In the genomic region with DNA sequence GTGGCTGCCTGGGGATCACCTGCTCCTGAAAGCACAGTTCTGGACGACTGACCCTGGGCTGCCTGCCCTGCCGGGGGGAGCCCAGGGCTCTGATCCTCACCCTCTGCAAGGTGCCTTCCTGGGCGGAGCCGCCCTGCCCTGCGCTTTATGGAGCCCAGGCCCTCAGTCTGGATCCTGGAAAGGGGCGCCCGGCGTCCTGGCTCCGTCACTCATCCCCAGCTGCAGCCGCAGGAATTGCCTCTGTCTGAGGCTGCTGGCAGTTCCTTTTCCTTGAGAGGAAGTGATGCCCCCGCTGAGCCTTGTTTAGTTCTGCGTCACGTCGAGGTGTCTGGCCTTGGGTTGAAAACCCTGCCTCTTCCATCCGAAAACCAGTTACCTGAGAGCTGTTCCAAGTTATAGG, we compare ENCODE assay signal across 15 cellular contexts. TPM values are rescaled to one million over a fixed set of nuclear protein-coding genes. Genes with fewer than 3 reads are reported as not detected.
DNase-seq lines count a peak whose midpoint lies in the region; ATAC-seq, FAIRE-seq and TF ChIP-seq lines count a peak whose summit lies in the region.
"Had no signal": no experiment of that assay in that cellular context is flagged by ENCODE, and none has a peak within 500 bp of the region (broad histone marks: within the 10 kb centered on the region; RNA-seq: fewer than 3 reads in every experiment).

No MANE protein-coding gene starts in this region.

- H3K79me2 ChIP-seq in HepG2 (ENCODE audit: insufficient read depth, low read length) (peaks cover 62% of the 10 kb centered on the region), H9 (ENCODE audit: insufficient read depth, low read length) (peaks cover 7% of the 10 kb centered on the region; the same call in 1 of the 2 replicates)

- TF ChIP-seq RAD21 in HepG2 (CRISPR knock-in tag; IDR thresholded peaks at IDR 0.05): no peak

- FAIRE-seq in HepG2 (lab: Jason Lieb, UNC): no peak
- FAIRE-seq: H54 had no signal

- H3K56ac ChIP-seq in H9 (ENCODE audit: insufficient read length, low read depth, low read length): no peak overlapping the region

- no TSS peak for BruUV-seq in HepG2 (replicated peaks; lab: Mats Ljungman, UMichigan)

- H3K36me3 ChIP-seq in right lobe of liver (peaks cover 0 to 9% (median 6%) of the 10 kb centered on the region in 4 donors), HepG2 (replicated peaks in 1 of 2; ENCODE audit: control insufficient read depth in 1 of 2, insufficient read depth in 2 of 2, low read length in 2 of 2) (peaks cover 11 to 20% of the 10 kb centered on the region in 2 experiments; a peak in 4 of 5 replicates), esophagus muscularis mucosa (peaks cover 17 to 34% (median 23%) of the 10 kb centered on the region in 4 donors)

- no peak overlapping the region for H3K4me3 Mint-ChIP-seq in H9
- H3K4me3 Mint-ChIP-seq: WTC11 had no signal

- no peak overlapping the region for H3T11ph ChIP-seq in H9 (ENCODE audit: low read length)

- peaks cover 31% of the 10 kb centered on the region in 2 experiments for H3K4me1 Mint-ChIP-seq in H9

- no peak overlapping the region for H2AK5ac ChIP-seq in H9 (ENCODE audit: insufficient read length, low read length)

- H2BK12ac ChIP-seq in H9 (ENCODE audit: insufficient read length, low read depth, low read length): no peak overlapping the region

- CTCF ChIA-PET in HepG2 (lab: Yijun Ruan, JAX; ENCODE audit: low intra/inter-chr PET ratio, low total read pairs): no interaction called here

- no peak overlapping the region for H3K4ac ChIP-seq in H9 (ENCODE audit: low read depth, low read length)

- H3K18ac ChIP-seq in H9 (ENCODE audit: insufficient read length, low read depth, low read length): no peak overlapping the region

- POLR2A ChIA-PET in HepG2 (lab: Yijun Ruan, JAX): interaction anchor here (2.4 to 7.0 kb wide), 2 partner anchors 19 to 21 kb away, joined by 13 to 108 read pairs; a partner anchor contains a TSS

- no peak overlapping the region for H3K23ac ChIP-seq in H9 (ENCODE audit: insufficient read length, low read depth, low read length)

- no peaks in the 10 kb centered on the region for H3K79me1 ChIP-seq in H9 (ENCODE audit: insufficient read depth, low read depth, low read length, poor library complexity, severe bottlenecking)

- H3K4me3 ChIP-seq in right lobe of liver: no peak overlapping the region
- no peak overlapping the region for H3K4me3 ChIP-seq in HepG2 (replicated peaks in 1 of 3; ENCODE audit: insufficient read depth in 1 of 3, low read depth in 2 of 3, low read length in 3 of 3)
- H3K4me3 ChIP-seq in esophagus muscularis mucosa: no peak overlapping the region
- H3K4me3 ChIP-seq: mucosa of descending colon had no signal

- H2BK15ac ChIP-seq in H9 (ENCODE audit: low read depth, low read length): no peak overlapping the region

- H4K20me1 ChIP-seq in HepG2 (ENCODE audit: insufficient read depth, low read length): peaks cover 15% of the 10 kb centered on the region; the same call in 1 of the 2 replicates
- no peaks in the 10 kb centered on the region for H4K20me1 ChIP-seq in H9 (ENCODE audit: control insufficient read depth, insufficient read depth, insufficient read length)

- no peaks in the 10 kb centered on the region for H3K9me3 Mint-ChIP-seq in H9
- H3K9me3 Mint-ChIP-seq: WTC11 had no signal

- H3K27ac Mint-ChIP-seq in H9: no peak overlapping the region

- H2AFZ ChIP-seq in HepG2 (ENCODE audit: low read length): no peak overlapping the region
- no peak overlapping the region for H2AFZ ChIP-seq in H9 (ENCODE audit: low read length)

- peaks cover 0 to 7% (median 4%) of the 10 kb centered on the region in 3 experiments; a peak in 2 of 7 replicates for H3K36me3 Mint-ChIP-seq in H9 (ENCODE audit: insufficient read depth in 1 of 3, low read depth in 3 of 3)
- H3K36me3 Mint-ChIP-seq: WTC11 had no signal

- intact Hi-C loops in right lobe of liver (cut with DNase I): no loop called here
- intact Hi-C loops in HepG2 (cut with micrococcal nuclease; ENCODE audit: unreplicated experiment): loop anchor here (2.0 kb wide), 2 partner anchors 19 to 29 kb away; no protein-coding TSS in a partner anchor
- intact Hi-C loops in esophagus muscularis mucosa (cut with DNase I): no loop called here

- H3K27me3 ChIP-seq in right lobe of liver (no peaks in the 10 kb centered on the region), HepG2 (ENCODE audit: control insufficient read depth in 1 of 2, insufficient read depth in 2 of 2, low read length in 2 of 2) (no peaks in the 10 kb centered on the region; a peak in 1 of 5 replicates), esophagus muscularis mucosa (no peaks in the 10 kb centered on the region), H9 (ENCODE audit: insufficient read depth, low read length) (no peaks in the 10 kb centered on the region)

- no peaks in the 10 kb centered on the region for H3K9me3 ChIP-seq in right lobe of liver
- H3K9me3 ChIP-seq in HepG2 (ENCODE audit: low read length): no peaks in the 10 kb centered on the region
- no peaks in the 10 kb centered on the region for H3K9me3 ChIP-seq in esophagus muscularis mucosa
- no peaks in the 10 kb centered on the region for H3K9me3 ChIP-seq in H9 (ENCODE audit: control insufficient read depth, low read depth, low read length)
- H3K9me3 ChIP-seq: mucosa of descending colon, SK-N-SH had no signal

- no peak for TF ChIP-seq EP300 in HepG2 (IDR thresholded peaks at IDR 0.05; ENCODE audit: low read depth in 2 of 2, low read length in 2 of 2)
- no peak for TF ChIP-seq EP300 in HepG2 (CRISPR knock-in tag; IDR thresholded peaks at IDR 0.05; ENCODE audit: borderline replicate concordance)
- no peak for TF ChIP-seq EP300 in esophagus muscularis mucosa (IDR thresholded peaks at IDR 0.05)

- H3K4me1 ChIP-seq in right lobe of liver (peaks cover 0 to 29% (median 13%) of the 10 kb centered on the region in 4 donors), HepG2 (ENCODE audit: insufficient read depth, low read length) (peaks cover 60% of the 10 kb centered on the region), esophagus muscularis mucosa (peaks cover 55 to 79% (median 74%) of the 10 kb centered on the region in 4 donors), H9 (ENCODE audit: insufficient read depth, low read length) (peaks cover 3% of the 10 kb centered on the region; the same call in 1 of the 2 replicates)

- in situ Hi-C loops in HepG2 (cut with HindIII; ENCODE audit: extremely low pct_ligation_motif_present, low pct_unique_long_range_greater_than_20kb): no loop called here
- in situ Hi-C loops in GM13977 (cut with MboI; ENCODE audit: low pct_unique_long_range_greater_than_20kb, low sequenced_read_pairs, unreplicated experiment): no loop called here

- TF ChIP-seq CTCF in right lobe of liver (IDR thresholded peaks at IDR 0.05): no peak
- TF ChIP-seq CTCF in HepG2 (CRISPR knock-in tag; IDR thresholded peaks at IDR 0.05): no peak
- no peak for TF ChIP-seq CTCF in esophagus muscularis mucosa (IDR thresholded peaks at IDR 0.05)
- TF ChIP-seq CTCF in H9 (conservative IDR thresholded peaks at IDR 0.05): no peak
- no peak for TF ChIP-seq CTCF in GM13977 (IDR thresholded peaks at IDR 0.05; ENCODE audit: extremely low read depth, insufficient read depth, missing control alignments)

- DNase-seq in right lobe of liver (peak in 1 of 3 donors; percentile 24), HepG2 (ENCODE audit: low spot score) (no peak), esophagus muscularis mucosa (ENCODE audit: extremely low spot score) (no peak), pons (ENCODE audit: low spot score) (peak; percentile 12), H9 (no peak), DMS79 treated with DMSO at 0.1 percent for 48 hours (lab: John Stamatoyannopoulos, UW) (no peak), ureter (ENCODE audit: low spot score) (no peak), GM13977 (ENCODE audit: low spot score) (no peak)
- DNase-seq: NCI-H1417 treated with DMSO at 0.1 percent for 48 hours, NCI-H774, SK-N-SH had no signal

- no peak overlapping the region; the same call in 1 of the 2 replicates for H3K4me2 ChIP-seq in HepG2 (ENCODE audit: low read depth, low read length)
- no peak overlapping the region for H3K4me2 ChIP-seq in H9 (ENCODE audit: insufficient read depth, insufficient read length, low read length)

- H3K9ac ChIP-seq in HepG2 (ENCODE audit: insufficient read depth, low read depth, low read length): no peak overlapping the region
- H3K9ac ChIP-seq in H9 (ENCODE audit: extremely low read depth, insufficient read length, low read length): no peak overlapping the region

- TF ChIP-seq POLR2A in right lobe of liver (IDR thresholded peaks at IDR 0.05): no peak
- no peak for TF ChIP-seq POLR2A in HepG2 (IDR thresholded peaks at IDR 0.05; ENCODE audit: insufficient read depth in 1 of 2, low read depth in 2 of 2, low read length in 2 of 2)
- TF ChIP-seq POLR2A in esophagus muscularis mucosa (IDR thresholded peaks at IDR 0.05; ENCODE audit: low read depth): no peak

- ATAC-seq in right lobe of liver (no peak), HepG2 (no peak)
- ATAC-seq: mucosa of descending colon, WTC11 had no signal

- H2BK20ac ChIP-seq in H9 (ENCODE audit: low read depth, low read length, poor library complexity, severe bottlenecking): no peak overlapping the region

- H4K91ac ChIP-seq in H9 (ENCODE audit: insufficient read length, low read depth, low read length): no peak overlapping the region

- H3K27me3 Mint-ChIP-seq in H9 (ENCODE audit: low read depth): no peaks in the 10 kb centered on the region

- no peak overlapping the region for H4K8ac ChIP-seq in H9 (replicated peaks; ENCODE audit: insufficient read length, low read depth, low read length)

- no CpG with 5 or more reads among the region's 15 CpGs for WGBS in right lobe of liver (ENCODE audit: insufficient coverage, low coverage, low lambda C conversion rate, missing lambda C conversion rate)
- 87% methylated on average over 5 of the region's 15 CpGs for WGBS in HepG2 (ENCODE audit: low lambda C conversion rate)
- 79% methylated on average over 15 of the region's 15 CpGs for WGBS in esophagus muscularis mucosa
- WGBS in H9 (ENCODE audit: extremely low coverage, insufficient read length, low lambda C conversion rate): no CpG with 5 or more reads among the region's 15 CpGs

- H4K5ac ChIP-seq in H9 (ENCODE audit: insufficient read length, low read depth, low read length): no peak overlapping the region

- H3K27ac ChIP-seq in right lobe of liver: peak overlapping the region; percentile 93 to 94 (median 94)
- H3K27ac ChIP-seq in HepG2 (ENCODE audit: extremely low read length, insufficient read depth, low read length): no peak overlapping the region
- H3K27ac ChIP-seq in esophagus muscularis mucosa (replicated peaks in 1 of 4): peak overlapping the region; percentile 97 to 99 (median 97)
- no peak overlapping the region for H3K27ac ChIP-seq in H9 (ENCODE audit: insufficient read length, low read depth, low read length)

- H3K14ac ChIP-seq in H9 (ENCODE audit: insufficient read depth, low read length): no peak overlapping the region

- H2BK5ac ChIP-seq in H9 (ENCODE audit: insufficient read length, low read length): no peak overlapping the region

- no peak overlapping the region for H2BK120ac ChIP-seq in H9 (ENCODE audit: low read depth, low read length, poor library complexity, severe bottlenecking)

- peaks cover 4% of the 10 kb centered on the region for H3K23me2 ChIP-seq in H9 (ENCODE audit: insufficient read length, low read depth, low read length, poor library complexity, severe bottlenecking)

RNA-seq across cellular contexts. Expression of a gene that starts 5.2 kb away (rescaled TPM):
- total RNA-seq in right lobe of liver (10 to 100 TPM in 4 of 6 experiments, 1 to 10 TPM in 2; 6.9 to 29.7 (median 13.1) TPM), HepG2 (2016; rRNA removed; fragmentation: Illumina TruSeq; extraction: Trizol) (9.2 and 10.4 TPM in 2 replicates), esophagus muscularis mucosa (100 to 1,000 TPM in 1 of 4 donors, 10 to 100 TPM in 3; 61.5 to 104 (median 83.0) TPM), H9 (2021) (15.6 and 16.3 TPM in 2 replicates), ureter (34.6 TPM)
- total RNA-seq in HepG2 (2016; cell fraction: cytosol; rRNA removed; fragmentation: Illumina TruSeq; extraction: Trizol; ENCODE audit: low read depth): 1.4 and 1.5 TPM in 2 replicates
- 8.1 and 11.1 TPM in 2 replicates for total RNA-seq in HepG2 (2016; cell fraction: insoluble cytoplasmic fraction; rRNA removed; fragmentation: Illumina TruSeq; extraction: Trizol)
- total RNA-seq in HepG2 (2016; cell fraction: membrane; rRNA removed; fragmentation: Illumina TruSeq; extraction: Trizol): 4.0 and 4.6 TPM in 2 replicates
- total RNA-seq in HepG2 (2016; cell fraction: nucleus; rRNA removed; fragmentation: Illumina TruSeq; extraction: Trizol): 6.5 TPM in 2 replicates
- 7.3 and 13.8 TPM in 2 replicates for polyA plus RNA-seq in HepG2 (2011; rRNA removed)
- polyA plus RNA-seq in HepG2 (2011; cell fraction: cytosol; rRNA removed): 6.2 and 7.3 TPM in 2 replicates
- polyA plus RNA-seq in HepG2 (2011; cell fraction: nucleus; rRNA removed): 63.2 and 72.7 TPM in 2 replicates
- 15.2 and 31.6 TPM in 2 replicates for polyA plus RNA-seq in HepG2 (2012)
- polyA plus RNA-seq in HepG2 (2016; cell fraction: cytosol; fragmentation: Illumina TruSeq; extraction: Trizol; ENCODE audit: low read depth): 0.54 and 0.61 TPM in 2 replicates
- 6.5 and 8.2 TPM in 2 replicates for polyA plus RNA-seq in HepG2 (2016; cell fraction: insoluble cytoplasmic fraction; fragmentation: Illumina TruSeq; extraction: Trizol; ENCODE audit: low read depth)
- 1.9 TPM in 2 replicates for polyA plus RNA-seq in HepG2 (2016; cell fraction: membrane; fragmentation: Illumina TruSeq; extraction: Trizol; ENCODE audit: low read depth)
- polyA plus RNA-seq in HepG2 (2016; cell fraction: nucleus; fragmentation: Illumina TruSeq; extraction: Trizol; ENCODE audit: insufficient read depth, low read depth): 19.6 and 20.9 TPM in 2 replicates
- polyA minus RNA-seq in HepG2 (2011; rRNA and poly(A)+ RNA removed; ENCODE audit: low replicate concordance): 11.1 and 17.4 TPM in 2 replicates
- 12.7 and 12.8 TPM in 2 replicates for polyA minus RNA-seq in HepG2 (2011; cell fraction: cytosol; rRNA and poly(A)+ RNA removed)
- polyA minus RNA-seq in HepG2 (2011; cell fraction: nucleus; rRNA and poly(A)+ RNA removed): 10.8 and 12.7 TPM in 2 replicates

RNA-seq across cellular contexts. Expression of a gene that starts 20.3 kb away (rescaled TPM):
- total RNA-seq in right lobe of liver (10 to 100 TPM; 15.1 to 32.8 (median 26.7) TPM), HepG2 (2016; rRNA removed; fragmentation: Illumina TruSeq; extraction: Trizol) (3.1 and 9.5 TPM in 2 replicates), esophagus muscularis mucosa (under 1 TPM in 2 of 4 donors, not detected in 2; 0.23 to 0.42 TPM), H9 (2021) (1.3 and 1.5 TPM in 2 replicates), ureter (142 TPM)
- total RNA-seq in HepG2 (2016; cell fraction: cytosol; rRNA removed; fragmentation: Illumina TruSeq; extraction: Trizol; ENCODE audit: low read depth): 4.3 and 4.6 TPM in 2 replicates
- total RNA-seq in HepG2 (2016; cell fraction: insoluble cytoplasmic fraction; rRNA removed; fragmentation: Illumina TruSeq; extraction: Trizol): 3.8 and 10.6 TPM in 2 replicates
- total RNA-seq in HepG2 (2016; cell fraction: membrane; rRNA removed; fragmentation: Illumina TruSeq; extraction: Trizol): 5.7 and 6.3 TPM in 2 replicates
- 11.4 and 11.7 TPM in 2 replicates for total RNA-seq in HepG2 (2016; cell fraction: nucleus; rRNA removed; fragmentation: Illumina TruSeq; extraction: Trizol)
- polyA plus RNA-seq in HepG2 (2011; rRNA removed): 20.4 and 33.1 TPM in 2 replicates
- polyA plus RNA-seq in HepG2 (2011; cell fraction: cytosol; rRNA removed): 9.9 and 13.2 TPM in 2 replicates
- 144 and 175 TPM in 2 replicates for polyA plus RNA-seq in HepG2 (2011; cell fraction: nucleus; rRNA removed)
- polyA plus RNA-seq in HepG2 (2012): 8.4 and 10.9 TPM in 2 replicates
- 3.6 and 4.0 TPM in 2 replicates for polyA plus RNA-seq in HepG2 (2016; cell fraction: cytosol; fragmentation: Illumina TruSeq; extraction: Trizol; ENCODE audit: low read depth)
- 4.3 and 5.0 TPM in 2 replicates for polyA plus RNA-seq in HepG2 (2016; cell fraction: insoluble cytoplasmic fraction; fragmentation: Illumina TruSeq; extraction: Trizol; ENCODE audit: low read depth)
- 4.3 and 5.3 TPM in 2 replicates for polyA plus RNA-seq in HepG2 (2016; cell fraction: membrane; fragmentation: Illumina TruSeq; extraction: Trizol; ENCODE audit: low read depth)
- polyA plus RNA-seq in HepG2 (2016; cell fraction: nucleus; fragmentation: Illumina TruSeq; extraction: Trizol; ENCODE audit: insufficient read depth, low read depth): 25.4 and 29.2 TPM in 2 replicates
- polyA minus RNA-seq in HepG2 (2011; rRNA and poly(A)+ RNA removed; ENCODE audit: low replicate concordance): 70.5 and 85.2 TPM in 2 replicates
- 6.3 and 12.4 TPM in 2 replicates for polyA minus RNA-seq in HepG2 (2011; cell fraction: cytosol; rRNA and poly(A)+ RNA removed)
- 27.6 and 31.7 TPM in 2 replicates for polyA minus RNA-seq in HepG2 (2011; cell fraction: nucleus; rRNA and poly(A)+ RNA removed)
- total RNA-seq: temporal lobe had no signal

RNA-seq across cellular contexts. Expression of a gene that starts 31.5 kb away (rescaled TPM):
- 10 to 100 TPM; 30.1 to 49.6 (median 41.2) TPM for total RNA-seq in right lobe of liver
- 17.3 and 29.0 TPM in 2 replicates for total RNA-seq in HepG2 (2016; rRNA removed; fragmentation: Illumina TruSeq; extraction: Trizol)
- total RNA-seq in HepG2 (2016; cell fraction: cytosol; rRNA removed; fragmentation: Illumina TruSeq; extraction: Trizol; ENCODE audit: low read depth): 5.1 and 5.5 TPM in 2 replicates
- 10.4 and 29.7 TPM in 2 replicates for total RNA-seq in HepG2 (2016; cell fraction: insoluble cytoplasmic fraction; rRNA removed; fragmentation: Illumina TruSeq; extraction: Trizol)
- total RNA-seq in HepG2 (2016; cell fraction: membrane; rRNA removed; fragmentation: Illumina TruSeq; extraction: Trizol): 7.6 and 9.1 TPM in 2 replicates
- total RNA-seq in HepG2 (2016; cell fraction: nucleus; rRNA removed; fragmentation: Illumina TruSeq; extraction: Trizol): 41.5 and 48.7 TPM in 2 replicates
- 13.7 and 18.2 TPM in 2 replicates for polyA plus RNA-seq in HepG2 (2011; rRNA removed)
- 13.7 and 18.1 TPM in 2 replicates for polyA plus RNA-seq in HepG2 (2011; cell fraction: cytosol; rRNA removed)
- 167 and 254 TPM in 2 replicates for polyA plus RNA-seq in HepG2 (2011; cell fraction: nucleus; rRNA removed)
- 20.5 and 22.5 TPM in 2 replicates for polyA plus RNA-seq in HepG2 (2012)
- polyA plus RNA-seq in HepG2 (2016; cell fraction: cytosol; fragmentation: Illumina TruSeq; extraction: Trizol; ENCODE audit: low read depth): 3.9 and 4.3 TPM in 2 replicates
- polyA plus RNA-seq in HepG2 (2016; cell fraction: insoluble cytoplasmic fraction; fragmentation: Illumina TruSeq; extraction: Trizol; ENCODE audit: low read depth): 11.9 and 26.2 TPM in 2 replicates
- 6.0 and 6.1 TPM in 2 replicates for polyA plus RNA-seq in HepG2 (2016; cell fraction: membrane; fragmentation: Illumina TruSeq; extraction: Trizol; ENCODE audit: low read depth)
- polyA plus RNA-seq in HepG2 (2016; cell fraction: nucleus; fragmentation: Illumina TruSeq; extraction: Trizol; ENCODE audit: insufficient read depth, low read depth): 118 and 123 TPM in 2 replicates
- 33.5 and 55.8 TPM in 2 replicates for polyA minus RNA-seq in HepG2 (2011; rRNA and poly(A)+ RNA removed; ENCODE audit: low replicate concordance)
- 18.4 and 23.7 TPM in 2 replicates for polyA minus RNA-seq in HepG2 (2011; cell fraction: cytosol; rRNA and poly(A)+ RNA removed)
- polyA minus RNA-seq in HepG2 (2011; cell fraction: nucleus; rRNA and poly(A)+ RNA removed): 25.5 and 29.1 TPM in 2 replicates
- total RNA-seq in esophagus muscularis mucosa: 10 to 100 TPM; 33.1 to 80.3 (median 48.0) TPM
- total RNA-seq in H9 (2021): 133 and 135 TPM in 2 replicates
- total RNA-seq in ureter: 97.5 TPM

RNA-seq across cellular contexts. Expression of a gene that starts 34.1 kb away (rescaled TPM):
- total RNA-seq in right lobe of liver (10 to 100 TPM in 2 of 6 experiments, 1 to 10 TPM in 4; 7.6 to 28.1 (median 9.2) TPM), HepG2 (2016; rRNA removed; fragmentation: Illumina TruSeq; extraction: Trizol) (46.7 and 48.4 TPM in 2 replicates), esophagus muscularis mucosa (10 to 100 TPM; 26.8 to 33.2 (median 29.3) TPM), H9 (2021) (63.0 and 71.1 TPM in 2 replicates), ureter (32.0 TPM)
- 83.1 and 98.2 TPM in 2 replicates for total RNA-seq in HepG2 (2016; cell fraction: cytosol; rRNA removed; fragmentation: Illumina TruSeq; extraction: Trizol; ENCODE audit: low read depth)
- total RNA-seq in HepG2 (2016; cell fraction: insoluble cytoplasmic fraction; rRNA removed; fragmentation: Illumina TruSeq; extraction: Trizol): 50.6 and 51.2 TPM in 2 replicates
- total RNA-seq in HepG2 (2016; cell fraction: membrane; rRNA removed; fragmentation: Illumina TruSeq; extraction: Trizol): 102 and 118 TPM in 2 replicates
- 24.1 and 28.4 TPM in 2 replicates for total RNA-seq in HepG2 (2016; cell fraction: nucleus; rRNA removed; fragmentation: Illumina TruSeq; extraction: Trizol)
- polyA plus RNA-seq in HepG2 (2011; rRNA removed): 29.3 and 29.6 TPM in 2 replicates
- 36.1 and 44.9 TPM in 2 replicates for polyA plus RNA-seq in HepG2 (2011; cell fraction: cytosol; rRNA removed)
- polyA plus RNA-seq in HepG2 (2011; cell fraction: nucleus; rRNA removed): 29.2 and 39.8 TPM in 2 replicates
- 15.8 and 28.3 TPM in 2 replicates for polyA plus RNA-seq in HepG2 (2012)
- polyA plus RNA-seq in HepG2 (2016; cell fraction: cytosol; fragmentation: Illumina TruSeq; extraction: Trizol; ENCODE audit: low read depth): 72.7 and 106 TPM in 2 replicates
- 49.5 and 55.3 TPM in 2 replicates for polyA plus RNA-seq in HepG2 (2016; cell fraction: insoluble cytoplasmic fraction; fragmentation: Illumina TruSeq; extraction: Trizol; ENCODE audit: low read depth)
- polyA plus RNA-seq in HepG2 (2016; cell fraction: membrane; fragmentation: Illumina TruSeq; extraction: Trizol; ENCODE audit: low read depth): 82.6 and 104 TPM in 2 replicates
- polyA plus RNA-seq in HepG2 (2016; cell fraction: nucleus; fragmentation: Illumina TruSeq; extraction: Trizol; ENCODE audit: insufficient read depth, low read depth): 48.5 and 51.1 TPM in 2 replicates
- polyA minus RNA-seq in HepG2 (2011; rRNA and poly(A)+ RNA removed; ENCODE audit: low replicate concordance): 17.7 and 43.7 TPM in 2 replicates
- polyA minus RNA-seq in HepG2 (2011; cell fraction: cytosol; rRNA and poly(A)+ RNA removed): 8.9 and 9.7 TPM in 2 replicates
- 4.7 and 6.2 TPM in 2 replicates for polyA minus RNA-seq in HepG2 (2011; cell fraction: nucleus; rRNA and poly(A)+ RNA removed)

Comparison
In these comparisons a context has a peak if more than half of its experiments do, and no peak if none do; other contexts are left out.
1. H3K27ac ChIP-seq: peak in right lobe of liver (3 of 3) and esophagus muscularis mucosa (4 of 4); none in HepG2 (single experiment) and H9 (single experiment).